Comparison of ENCODE assay signal across 13 cellular contexts in the genomic region with DNA sequence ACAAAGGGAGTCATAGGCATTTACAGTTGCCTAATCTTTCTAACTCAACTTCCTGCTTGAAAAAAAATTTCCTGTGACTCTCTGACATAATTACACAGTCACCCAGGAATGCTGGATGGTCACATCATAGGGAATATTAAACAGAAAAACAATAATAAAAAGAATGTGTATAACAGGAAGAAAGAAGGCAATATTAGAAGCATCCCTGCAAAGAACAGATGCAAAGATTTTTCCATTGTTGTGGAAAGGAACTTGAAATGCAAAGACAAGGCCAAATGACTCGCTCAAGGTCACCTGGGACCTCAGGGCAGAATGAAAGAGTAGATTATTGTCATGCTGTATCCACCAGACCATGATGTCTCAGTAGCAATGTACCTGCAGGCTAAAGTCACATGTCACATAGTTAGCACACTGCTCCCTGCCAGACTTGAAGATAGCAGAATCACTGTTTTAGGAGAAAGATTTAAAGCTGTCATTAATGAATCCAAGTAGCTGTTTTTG.
DNase-seq lines count a peak whose midpoint lies in the region; ATAC-seq and TF ChIP-seq lines count a peak whose summit lies in the region.
"Had no signal": no experiment of that assay in that cellular context is flagged by ENCODE, and none has a peak within 500 bp of the region (broad histone marks: within the 10 kb centered on the region; RNA-seq: fewer than 3 reads in every experiment).

No MANE protein-coding gene starts in this region.

- intact Hi-C loops in mucosa of descending colon (cut with DNase I, micrococcal nuclease) = no loop called here
- intact Hi-C loops in activated T-helper 2 cell treated with anti-CD3 and anti-CD28 coated beads, Interferon-gamma antibody, Interleukin-2, Interleukin-4, amounts not matched to agents 10 μg/mL and 5 μg/mL and 100 μg/mL, durations not matched to agents 14 hours and 24 hours and 36 hours (cut with micrococcal nuclease) = no loop called here

- no peaks in the 10 kb centered on the region for H3K36me3 Mint-ChIP-seq in activated T-helper 2 cell treated with anti-CD3 and anti-CD28 coated beads, Interferon-gamma antibody, Interleukin-2, Interleukin-4, amounts not matched to agents 10 μg/mL and 5 μg/mL and 100 μg/mL, durations not matched to agents 14 hours and 24 hours and 36 hours (ENCODE audit: low read depth)

- H3K27me3 Mint-ChIP-seq in activated T-helper 2 cell treated with anti-CD3 and anti-CD28 coated beads, Interferon-gamma antibody, Interleukin-2, Interleukin-4, amounts not matched to agents 10 μg/mL and 5 μg/mL and 100 μg/mL, durations not matched to agents 14 hours and 24 hours and 36 hours (ENCODE audit: low read depth) = no peaks in the 10 kb centered on the region
- H3K27me3 Mint-ChIP-seq: activated B cell treated with CpG ODN at 0.5 μM for 24 hours; central memory CD8-positive, alpha-beta T cell had no signal

- ATAC-seq in HG02885 (IDR thresholded peaks at IDR 0.05; ENCODE audit: poor library complexity, unreplicated experiment) (no peak), mucosa of descending colon (no peak)

- TF ChIP-seq CTCF in BE2C (IDR thresholded peaks at IDR 0.05; ENCODE audit: low read depth, low read length) (no peak), cardiac fibroblast (IDR thresholded peaks at IDR 0.05; ENCODE audit: low read depth, low read length) (no peak), mucosa of descending colon (IDR thresholded peaks at IDR 0.05) (no peak)

- no peaks in the 10 kb centered on the region for H3K9me3 ChIP-seq in BE2C
- no peaks in the 10 kb centered on the region for H3K9me3 ChIP-seq in mucosa of descending colon
- H3K9me3 ChIP-seq: thoracic aorta had no signal

- no peaks in the 10 kb centered on the region for H3K27me3 ChIP-seq in BE2C

- H3K4me1 Mint-ChIP-seq in activated T-helper 2 cell treated with anti-CD3 and anti-CD28 coated beads, Interferon-gamma antibody, Interleukin-2, Interleukin-4, amounts not matched to agents 10 μg/mL and 5 μg/mL and 100 μg/mL, durations not matched to agents 14 hours and 24 hours and 36 hours (ENCODE audit: low read depth) = peaks cover 2% of the 10 kb centered on the region
- H3K4me1 Mint-ChIP-seq: activated B cell treated with CpG ODN at 0.5 μM for 24 hours; central memory CD8-positive, alpha-beta T cell had no signal

- H3K4me1 ChIP-seq in BE2C = peaks cover 18% of the 10 kb centered on the region
- H3K4me1 ChIP-seq in mucosa of descending colon (ENCODE audit: low read depth) = no peaks in the 10 kb centered on the region

- no peaks in the 10 kb centered on the region for H3K36me3 ChIP-seq in BE2C
- H3K36me3 ChIP-seq in mucosa of descending colon (ENCODE audit: low read depth) = no peaks in the 10 kb centered on the region
- H3K36me3 ChIP-seq: thoracic aorta had no signal

- no peak overlapping the region for H3K4me3 Mint-ChIP-seq in activated T-helper 2 cell treated with anti-CD3 and anti-CD28 coated beads, Interferon-gamma antibody, Interleukin-2, Interleukin-4, amounts not matched to agents 10 μg/mL and 5 μg/mL and 100 μg/mL, durations not matched to agents 14 hours and 24 hours and 36 hours (ENCODE audit: low read depth)
- H3K4me3 Mint-ChIP-seq: activated B cell treated with CpG ODN at 0.5 μM for 24 hours; central memory CD8-positive, alpha-beta T cell had no signal

- peaks cover 12% of the 10 kb centered on the region for H3K9me3 Mint-ChIP-seq in activated T-helper 2 cell treated with anti-CD3 and anti-CD28 coated beads, Interferon-gamma antibody, Interleukin-2, Interleukin-4, amounts not matched to agents 10 μg/mL and 5 μg/mL and 100 μg/mL, durations not matched to agents 14 hours and 24 hours and 36 hours
- H3K9me3 Mint-ChIP-seq: central memory CD8-positive, alpha-beta T cell had no signal

- H3K27ac Mint-ChIP-seq in activated T-helper 2 cell treated with anti-CD3 and anti-CD28 coated beads, Interferon-gamma antibody, Interleukin-2, Interleukin-4, amounts not matched to agents 10 μg/mL and 5 μg/mL and 100 μg/mL, durations not matched to agents 14 hours and 24 hours and 36 hours = no peak overlapping the region
- H3K27ac Mint-ChIP-seq: activated B cell treated with CpG ODN at 0.5 μM for 24 hours had no signal

- DNase-seq in BE2C = peak; percentile 44
- DNase-seq in M059J (ENCODE audit: low read depth) = peak; percentile 72
- DNase-seq in cardiac fibroblast (ENCODE audit: low read depth in 2 of 2) = peak; percentile 48 to 90
- peak; percentile 94 for DNase-seq in kidney tubule cell (ENCODE audit: low spot score)
- no peak for DNase-seq in mucosa of descending colon
- DNase-seq in activated T-helper 2 cell treated with anti-CD3 and anti-CD28 coated beads, Interferon-gamma antibody, Interleukin-2, Interleukin-4, amounts not matched to agents 10 μg/mL and 5 μg/mL and 100 μg/mL, durations not matched to agents 14 hours and 24 hours and 36 hours (ENCODE audit: low spot score) = no peak
- no peak for DNase-seq in NCI-H524 (lab: John Stamatoyannopoulos, UW)
- DNase-seq: activated B cell treated with CpG ODN at 0.5 μM for 24 hours, GF-D8, head of caudate nucleus had no signal

- H3K4me3 ChIP-seq in BE2C (ENCODE audit: low read depth, low read length) (no peak overlapping the region), cardiac fibroblast (replicated peaks in 1 of 2; ENCODE audit: low read depth in 2 of 2, low read length in 2 of 2) (no peak overlapping the region), mucosa of descending colon (no peak overlapping the region)
- H3K4me3 ChIP-seq: thoracic aorta had no signal

Comparison
In these comparisons a context has a peak if more than half of its experiments do, and no peak if none do; other contexts are left out.
1. DNase-seq: peak in BE2C (single experiment), M059J (single experiment), cardiac fibroblast (2 of 2) and kidney tubule cell (single experiment); none in mucosa of descending colon (0 of 3), activated T-helper 2 cell treated with anti-CD3 and anti-CD28 coated beads, Interferon-gamma antibody, Interleukin-2, Interleukin-4, amounts not matched to agents 10 μg/mL and 5 μg/mL and 100 μg/mL, durations not matched to agents 14 hours and 24 hours and 36 hours (single experiment) and NCI-H524 (0 of 2).